ENCODE assay signal across 27 cellular contexts in the genomic region with DNA sequence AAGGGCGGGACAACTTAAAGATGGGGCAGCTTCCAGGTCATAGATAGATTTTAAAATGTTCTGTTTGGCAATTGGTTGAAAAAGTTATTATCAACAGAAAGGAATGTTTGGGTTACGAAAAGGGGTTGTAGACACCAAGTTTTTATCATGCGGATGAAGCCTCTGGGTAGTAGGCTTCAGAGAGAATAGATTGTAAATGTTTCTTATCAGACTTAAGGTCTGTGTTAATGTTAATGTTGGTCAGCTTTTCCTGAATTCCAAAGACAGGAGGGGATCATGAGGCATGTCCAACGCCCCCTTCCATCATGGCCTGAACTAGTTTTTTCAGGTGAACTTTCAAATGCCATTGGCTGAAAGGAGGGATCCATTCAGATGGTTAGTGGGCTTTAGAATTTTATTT.
A peak's percentile ranks its signal among the peaks of the same experiment; 100 is the strongest.
DNase-seq lines count a peak whose midpoint lies in the region; ATAC-seq and TF ChIP-seq lines count a peak whose summit lies in the region.
"Had no signal": no experiment of that assay in that cellular context is flagged by ENCODE, and none has a peak within 500 bp of the region (broad histone marks: within the 10 kb centered on the region; RNA-seq: fewer than 3 reads in every experiment).

No MANE protein-coding gene starts in this region.

- H4K91ac ChIP-seq in mesenchymal stem cell (ENCODE audit: low read length): no peak overlapping the region

- no peak overlapping the region for H2BK12ac ChIP-seq in mesenchymal stem cell (ENCODE audit: low read length in 2 of 2)

- DNase-seq in right atrium auricular region (ENCODE audit: low spot score) (no peak), Right ventricle myocardium inferior (ENCODE audit: missing footprints) (no peak), mammary epithelial cell (no peak), mesenchymal stem cell (no peak), suprapubic skin (ENCODE audit: low spot score in 2 of 2) (no peak), Kasumi-1 (lab: John Stamatoyannopoulos, UW) (no peak), T-helper 9 cell (no peak), BE2C (no peak)
- DNase-seq: activated CD4-positive, alpha-beta memory T cell treated with anti-CD3 and anti-CD28 coated beads for 36 hours; activated CD4-positive, CD25-positive, alpha-beta regulatory T cell; activated naive CD8-positive, alpha-beta T cell treated with anti-CD3 and anti-CD28 coated beads for 36 hours; Caco-2; DND-41; GOT3; hypothalamus; islet precursor cell; NCI-H1105; OCI-M1; SHP77 treated with DMSO at 0.1 percent for 48 hours; stimulated activated CD4-positive, alpha-beta T cell treated with anti-CD3 and anti-CD28 coated beads, Interleukin-2, amount 100 ng/mL, for 24 hours; SW 1271 had no signal

- H3K14ac ChIP-seq in mesenchymal stem cell (ENCODE audit: low read length in 2 of 2): no peak overlapping the region

- no peak overlapping the region for H2BK5ac ChIP-seq in mesenchymal stem cell (ENCODE audit: low read depth, low read length, poor library complexity, severe bottlenecking)

- no peak overlapping the region for H2BK120ac ChIP-seq in mesenchymal stem cell (ENCODE audit: low read depth, low read length)

- CTCF ChIA-PET in mammary epithelial cell (lab: Charles Lee; ENCODE audit: low non-redundant PET): no interaction called here

- dilution Hi-C loops in mammary epithelial cell (cut with HindIII; ENCODE audit: low sequenced_read_pairs): loop anchor here (10.0 kb wide), 1 partner anchor 126 kb away; no protein-coding TSS in a partner anchor

- H3K36me3 ChIP-seq in right atrium auricular region (no peaks in the 10 kb centered on the region), mammary epithelial cell (ENCODE audit: insufficient read depth, low read length) (no peaks in the 10 kb centered on the region), mesenchymal stem cell (ENCODE audit: control insufficient read depth in 1 of 2, insufficient read depth in 2 of 2, low read depth in 1 of 2, low read length in 2 of 2) (no peaks in the 10 kb centered on the region), suprapubic skin (no peaks in the 10 kb centered on the region), BE2C (no peaks in the 10 kb centered on the region)
- H3K36me3 ChIP-seq: BLaER1, prostate gland, thoracic aorta, vagina had no signal

- no peak overlapping the region for H3K23ac ChIP-seq in mesenchymal stem cell (ENCODE audit: low read length in 2 of 2)

- H3K4me2 ChIP-seq in mammary epithelial cell (ENCODE audit: insufficient read depth, low read depth, low read length) (no peak overlapping the region), mesenchymal stem cell (ENCODE audit: low read length, poor library complexity, severe bottlenecking) (no peak overlapping the region)
- H3K4me2 ChIP-seq: BLaER1 had no signal

- no peaks in the 10 kb centered on the region for H4K20me1 ChIP-seq in mammary epithelial cell (ENCODE audit: insufficient read depth, low read length)
- H4K20me1 ChIP-seq: BLaER1 had no signal

- TF ChIP-seq POLR2A in suprapubic skin (IDR thresholded peaks at IDR 0.05): no peak

- H3K4me3 ChIP-seq in right atrium auricular region (no peak overlapping the region), mammary epithelial cell (replicated peaks in 1 of 3; ENCODE audit: insufficient read depth in 1 of 3, low read depth in 2 of 3, low read length in 3 of 3) (no peak overlapping the region), mesenchymal stem cell (ENCODE audit: insufficient read depth in 1 of 2, low read depth in 1 of 2, low read length in 2 of 2) (peak overlapping the region in 1 of 2 experiments; percentile 25), suprapubic skin (no peak overlapping the region), BE2C (ENCODE audit: low read depth, low read length) (no peak overlapping the region)
- H3K4me3 ChIP-seq: A549, BLaER1, prostate gland, thoracic aorta, vagina had no signal

- H2BK15ac ChIP-seq in mesenchymal stem cell (ENCODE audit: low read depth, poor library complexity, severe bottlenecking): no peak overlapping the region

- in situ Hi-C loops in mammary epithelial cell (cut with MboI; ENCODE audit: low sequenced_read_pairs in 2 of 2): loop anchor here (10.0 kb wide), 1 partner anchor 86 kb away; the partner anchor contains the start of gene KIF5B (in 2 of the 2)

- H3K9me3 ChIP-seq in right atrium auricular region (no peaks in the 10 kb centered on the region), mammary epithelial cell (replicated peaks; ENCODE audit: insufficient read depth, low read length) (no peaks in the 10 kb centered on the region), mesenchymal stem cell (ENCODE audit: control insufficient read depth, low read length) (no peaks in the 10 kb centered on the region), suprapubic skin (no peaks in the 10 kb centered on the region), BE2C (no peaks in the 10 kb centered on the region)
- H3K9me3 ChIP-seq: A549, BLaER1, Caco-2, prostate gland, thoracic aorta, vagina had no signal

- H2AK5ac ChIP-seq in mesenchymal stem cell (ENCODE audit: low read length, severe bottlenecking): peak overlapping the region; percentile 37

- TF ChIP-seq EP300 in suprapubic skin (IDR thresholded peaks at IDR 0.05): no peak

- no peak for ATAC-seq in Right ventricle myocardium inferior

- no peak overlapping the region for H2AFZ ChIP-seq in mammary epithelial cell (ENCODE audit: low read depth, low read length)
- H2AFZ ChIP-seq in mesenchymal stem cell (ENCODE audit: low read depth, low read length): no peak overlapping the region

- H4K8ac ChIP-seq in mesenchymal stem cell (ENCODE audit: low read length): no peak overlapping the region

- H3K79me2 ChIP-seq in mammary epithelial cell (ENCODE audit: insufficient read depth, low read length): no peaks in the 10 kb centered on the region

- intact Hi-C loops in Right ventricle myocardium inferior (cut with DNase I): no loop called here
- intact Hi-C loops in mammary epithelial cell (cut with micrococcal nuclease): no loop called here

- no peak overlapping the region for H3K18ac ChIP-seq in mesenchymal stem cell (ENCODE audit: low read depth in 1 of 2, low read length in 2 of 2)

- H3K4ac ChIP-seq in mesenchymal stem cell (ENCODE audit: low read depth in 1 of 2, low read length in 2 of 2): no peak overlapping the region

- no peak for TF ChIP-seq CTCF in right atrium auricular region (IDR thresholded peaks at IDR 0.05)
- no peak for TF ChIP-seq CTCF in mammary epithelial cell (conservative IDR thresholded peaks at IDR 0.05 in 1 of 2, IDR thresholded peaks at IDR 0.05 in 1 of 2; ENCODE audit: extremely low read depth in 1 of 2, insufficient read depth in 1 of 2, low read depth in 1 of 2, low read length in 2 of 2)
- no peak for TF ChIP-seq CTCF in suprapubic skin (IDR thresholded peaks at IDR 0.05)
- no peak for TF ChIP-seq CTCF in BE2C (IDR thresholded peaks at IDR 0.05; ENCODE audit: low read depth, low read length)

- no TSS peak for BruUV-seq in mammary epithelial cell (replicated peaks; lab: Mats Ljungman, UMichigan)

- H3K79me1 ChIP-seq in mesenchymal stem cell (replicated peaks; ENCODE audit: low read length, poor library complexity, severe bottlenecking): no peaks in the 10 kb centered on the region

- H3K4me1 ChIP-seq in right atrium auricular region (peaks cover 0 to 14% of the 10 kb centered on the region in 2 donors), mammary epithelial cell (ENCODE audit: insufficient read depth, low read length) (peaks cover 37% of the 10 kb centered on the region), mesenchymal stem cell (ENCODE audit: control insufficient read depth, insufficient read depth, low read depth, low read length) (peaks cover 10% of the 10 kb centered on the region), suprapubic skin (peaks cover 47% of the 10 kb centered on the region), BE2C (no peaks in the 10 kb centered on the region)
- H3K4me1 ChIP-seq: BLaER1, prostate gland had no signal

- H3K9ac ChIP-seq in mammary epithelial cell (ENCODE audit: insufficient read depth, low read length) (no peak overlapping the region), mesenchymal stem cell (ENCODE audit: low read length) (peak overlapping the region; percentile 70)
- H3K9ac ChIP-seq: BLaER1 had no signal

- H3K27ac ChIP-seq in right atrium auricular region: peak overlapping the region; percentile 67 to 69
- peak overlapping the region; percentile 89 for H3K27ac ChIP-seq in mammary epithelial cell (ENCODE audit: insufficient read depth, low read depth, low read length)
- no peak overlapping the region for H3K27ac ChIP-seq in mesenchymal stem cell (ENCODE audit: low read length, poor library complexity, severe bottlenecking)
- H3K27ac ChIP-seq in suprapubic skin: peak overlapping the region; percentile 73
- H3K27ac ChIP-seq: BLaER1, foreskin keratinocyte, prostate gland had no signal

- no peaks in the 10 kb centered on the region for H3K27me3 ChIP-seq in right atrium auricular region
- no peaks in the 10 kb centered on the region for H3K27me3 ChIP-seq in mammary epithelial cell (ENCODE audit: insufficient read depth, low read length)
- no peaks in the 10 kb centered on the region for H3K27me3 ChIP-seq in mesenchymal stem cell (ENCODE audit: control insufficient read depth in 1 of 2, insufficient read depth in 1 of 2, low read length in 2 of 2)
- no peaks in the 10 kb centered on the region for H3K27me3 ChIP-seq in suprapubic skin
- H3K27me3 ChIP-seq in BE2C: no peaks in the 10 kb centered on the region
- H3K27me3 ChIP-seq: BLaER1, foreskin keratinocyte, vagina had no signal

- 93% methylated on average over 4 of the region's 4 CpGs for WGBS in mammary epithelial cell (ENCODE audit: low coverage, missing lambda C conversion rate)
- WGBS in mesenchymal stem cell: 95% methylated on average over 4 of the region's 4 CpGs
- 91% methylated on average over 4 of the region's 4 CpGs for WGBS in suprapubic skin
